In genomic region chr5:172764861-172765765, GRCh38 we compare ENCODE assay signal across 8 cellular contexts. TPM values are rescaled to one million over a fixed set of nuclear protein-coding genes. Genes with fewer than 3 reads are reported as not detected.
DNase-seq lines count a peak whose midpoint lies in the region; ATAC-seq lines count a peak whose summit lies in the region.

No MANE protein-coding gene starts in this region.

- H3K27me3 Mint-ChIP-seq in activated naive CD4-positive, alpha-beta T cell treated with anti-CD3 and anti-CD28 coated beads, Interleukin-2, amount 50 U/mL, for 24 hours = no peaks in the 10 kb centered on the region

- H3K4me3 Mint-ChIP-seq in activated naive CD4-positive, alpha-beta T cell treated with anti-CD3 and anti-CD28 coated beads, Interleukin-2, amount 50 U/mL, for 24 hours = peak overlapping the region; percentile 87

- H3K9me3 Mint-ChIP-seq in activated naive CD4-positive, alpha-beta T cell treated with anti-CD3 and anti-CD28 coated beads, Interleukin-2, amount 50 U/mL, for 24 hours = no peaks in the 10 kb centered on the region

- H3K27ac ChIP-seq in SK-N-MC (peak overlapping the region; percentile 93), temporal lobe (ENCODE audit: low read depth, low read length) (peak overlapping the region; percentile 96)

- DNase-seq in NCI-H1048 (lab: John Stamatoyannopoulos, UW) (peak; percentile 95), SK-N-MC (ENCODE audit: low read depth, low spot score) (peak; percentile 99), glomerular endothelial cell (ENCODE audit: extremely low read depth, low read depth, low spot score) (peak; percentile 99), occipital lobe (lab: John Stamatoyannopoulos, UW) (peak; percentile 89)

- H3K36me3 Mint-ChIP-seq in activated naive CD4-positive, alpha-beta T cell treated with anti-CD3 and anti-CD28 coated beads, Interleukin-2, amount 50 U/mL, for 24 hours = peaks cover 11% of the 10 kb centered on the region

- ATAC-seq in HG02588 (IDR thresholded peaks at IDR 0.05; ENCODE audit: unreplicated experiment) = peak; percentile 86

- H3K36me3 ChIP-seq in SK-N-MC (ENCODE audit: insufficient read depth, low read length) = peaks cover 24% of the 10 kb centered on the region

- H3K9ac ChIP-seq in SK-N-MC (ENCODE audit: insufficient read length) = peak overlapping the region; percentile 87

- H3K9me3 ChIP-seq in SK-N-MC (ENCODE audit: low read depth, low read length) = peaks cover 2% of the 10 kb centered on the region; the same call in 1 of the 2 replicates

- H3K27ac Mint-ChIP-seq in activated naive CD4-positive, alpha-beta T cell treated with anti-CD3 and anti-CD28 coated beads, Interleukin-2, amount 50 U/mL, for 24 hours = peak overlapping the region; percentile 93

- H3K4me3 ChIP-seq in GM08714 (ENCODE audit: low read length) = peak overlapping the region; percentile 70
- peak overlapping the region; percentile 80 for H3K4me3 ChIP-seq in SK-N-MC

- H3K4me1 Mint-ChIP-seq in activated naive CD4-positive, alpha-beta T cell treated with anti-CD3 and anti-CD28 coated beads, Interleukin-2, amount 50 U/mL, for 24 hours = peaks cover 57% of the 10 kb centered on the region

RNA-seq across cellular contexts. Expression of gene DUSP1, which starts 5.9 kb away (rescaled TPM):
- total RNA-seq in glomerular endothelial cell (189 and 258 TPM in 2 replicates), occipital lobe (54.1 TPM), temporal lobe (58.5 TPM)

Comparison
In these comparisons a context has a peak if more than half of its experiments do, and no peak if none do; other contexts are left out.
1. Peak in every context shown above with its lines: DNase-seq, ATAC-seq, H3K4me3 ChIP-seq and H3K27ac ChIP-seq.